Comparison of ENCODE assay signal across 11 cellular contexts in the genomic region with DNA sequence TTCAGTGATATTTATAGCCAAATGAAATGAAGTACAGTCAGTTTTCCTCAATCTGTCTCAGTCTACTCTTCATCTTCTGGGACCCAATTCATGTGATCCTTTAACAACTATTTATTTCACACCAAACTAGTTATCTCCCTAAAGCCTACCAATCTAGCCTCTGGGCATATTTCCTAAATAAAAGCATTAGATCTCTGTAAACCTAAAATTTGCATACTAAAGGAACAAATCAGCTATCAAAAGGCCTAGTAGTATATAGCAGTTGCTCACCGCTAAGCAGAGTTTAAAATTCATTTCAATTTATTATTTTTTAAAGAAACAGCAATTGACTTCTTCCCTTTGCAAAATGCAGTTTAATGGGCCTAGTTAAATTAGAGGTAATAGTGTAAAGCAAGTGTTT.
"Had no signal": no experiment of that assay in that cellular context is flagged by ENCODE, and none has a peak within 500 bp of the region (broad histone marks: within the 10 kb centered on the region; RNA-seq: fewer than 3 reads in every experiment).

No MANE protein-coding gene starts in this region.

- DNase-seq: activated CD4-positive, alpha-beta T cell treated with anti-CD3 and anti-CD28 coated beads for 48 hours; activated naive CD4-positive, alpha-beta T cell treated with Interleukin-2 at 50 U/mL for 16 hours; foreskin keratinocyte; heart left ventricle; mucosa of descending colon; stimulated activated CD4-positive, alpha-beta T cell treated with anti-CD3 and anti-CD28 coated beads, Interleukin-4, amount 100 ng/mL, for 1 hour had no signal

- H3K9me3 ChIP-seq: heart left ventricle, mucosa of descending colon had no signal

- H3K27ac ChIP-seq: cardiac muscle cell, foreskin keratinocyte, heart left ventricle had no signal

- ATAC-seq: foreskin keratinocyte, heart left ventricle, mucosa of descending colon had no signal

- H3K4me3 Mint-ChIP-seq: nephron had no signal

- H3K4me1 ChIP-seq: foreskin keratinocyte had no signal

- FAIRE-seq: colon, islet of Langerhans, urothelium cell line had no signal

- H3K36me3 ChIP-seq: cardiac muscle cell, heart left ventricle had no signal

- H3K9me3 Mint-ChIP-seq: nephron had no signal

- H3K4me3 ChIP-seq: cardiac muscle cell, heart left ventricle, mucosa of descending colon had no signal
